10 cellular contexts compared by ENCODE assay signal in the genomic region with DNA sequence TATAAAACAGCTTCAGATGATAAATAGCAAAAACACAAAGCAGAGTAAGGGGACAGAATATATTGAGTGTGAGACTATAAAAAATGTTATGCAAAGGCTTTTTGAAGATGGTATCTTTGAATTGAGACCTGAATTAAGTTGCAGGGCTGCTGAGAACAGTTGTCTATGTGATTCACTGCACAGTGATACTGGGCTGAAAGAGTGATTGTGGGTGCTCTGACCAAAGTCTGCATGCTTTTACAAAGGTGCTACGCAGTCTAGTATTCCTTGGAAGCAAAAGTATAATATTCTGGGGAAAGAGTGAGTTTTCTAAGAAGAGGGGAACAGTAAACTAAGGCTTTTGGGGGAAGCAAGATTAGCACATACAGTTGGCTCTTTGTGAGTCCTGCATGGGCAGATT.
"Had no signal": no experiment of that assay in that cellular context is flagged by ENCODE, and none has a peak within 500 bp of the region (broad histone marks: within the 10 kb centered on the region; RNA-seq: fewer than 3 reads in every experiment).

No MANE protein-coding gene starts in this region.

- H3K27ac Mint-ChIP-seq: HFFc6, IgD-negative memory B cell had no signal

- H3K36me3 ChIP-seq: HAP-1 had no signal

- H3K9me3 ChIP-seq: HAP-1 had no signal

- H3K4me3 ChIP-seq: GM23248, HAP-1 had no signal

- H3K9ac ChIP-seq: GM23248 had no signal

- H3K27ac ChIP-seq: GM23248, HL-60 had no signal

- H3K4me1 Mint-ChIP-seq: IgD-negative memory B cell had no signal

- DNase-seq: GM23248, GOT3, H7, HFFc6, KBM-7 had no signal

- H3K4me1 ChIP-seq: HAP-1 had no signal

- ATAC-seq: HCT116, HepG2 had no signal

- H3K36me3 Mint-ChIP-seq: IgD-negative memory B cell had no signal

- H3K9me3 Mint-ChIP-seq: HFFc6, IgD-negative memory B cell had no signal

- H3K4me3 Mint-ChIP-seq: HFFc6, IgD-negative memory B cell had no signal
